ENCODE assay signal across 8 cellular contexts in the genomic region with DNA sequence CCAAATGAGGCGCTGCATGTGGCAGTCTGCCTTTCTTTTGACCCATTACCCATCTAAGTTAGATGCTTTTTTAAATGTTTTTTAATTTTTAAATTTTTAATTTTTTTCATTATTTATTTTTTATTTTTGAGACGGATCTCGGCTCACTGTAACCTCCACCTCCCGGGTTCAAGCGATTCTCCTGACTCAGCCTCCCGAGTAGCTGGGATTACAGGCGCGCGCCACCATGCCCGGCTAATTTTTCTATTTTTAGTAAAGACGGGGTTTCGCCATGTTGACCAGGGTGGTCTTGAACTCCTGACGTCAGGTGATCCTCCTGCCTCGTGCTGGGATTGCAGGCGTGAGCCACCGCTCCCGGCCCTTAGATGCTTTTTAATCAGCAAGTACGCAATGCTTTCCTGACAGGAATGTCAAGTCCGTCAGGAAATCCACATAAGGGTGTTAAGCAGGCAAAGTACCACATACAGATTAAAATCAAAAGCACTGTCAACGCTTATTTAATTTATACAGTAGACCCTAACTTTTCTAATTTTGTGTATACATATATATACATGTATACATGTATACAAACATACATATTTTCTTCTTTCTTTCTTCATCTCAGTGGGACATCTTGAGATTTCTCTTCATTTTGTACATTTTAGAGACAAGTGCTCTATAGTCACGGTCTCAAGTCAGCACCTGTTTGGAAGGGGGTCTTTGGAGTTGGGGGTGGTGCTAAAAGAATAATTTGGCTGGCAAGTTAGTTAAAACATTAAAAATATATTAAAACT. TPM values are rescaled to one million over a fixed set of nuclear protein-coding genes. Genes with fewer than 3 reads are reported as not detected.
DNase-seq lines count a peak whose midpoint lies in the region; ATAC-seq and TF ChIP-seq lines count a peak whose summit lies in the region.

No MANE protein-coding gene starts in this region.

- H3K4me3 Mint-ChIP-seq in endodermal cell = peak overlapping the region; percentile 84

- peaks cover 9% of the 10 kb centered on the region for H3K36me3 Mint-ChIP-seq in endodermal cell (ENCODE audit: low read depth)

- TF ChIP-seq CTCF in GM12864 (IDR thresholded peaks at IDR 0.05; ENCODE audit: low read depth, low read length, missing control alignments) (no peak), endodermal cell (conservative IDR thresholded peaks at IDR 0.05) (no peak)

- no peak overlapping the region for H3K9ac ChIP-seq in endodermal cell (ENCODE audit: extremely low read depth, low read length, poor library complexity, severe bottlenecking)

- DNase-seq in GM12864 (ENCODE audit: low read depth) (peak; percentile 49), NCI-H2171 treated with DMSO at 0.1 percent for 48 hours (lab: John Stamatoyannopoulos, UW) (peak; percentile 63), endodermal cell (peak; percentile 78), myocyte (ENCODE audit: low read depth) (peak; percentile 84), posterior vena cava (ENCODE audit: low spot score) (no peak)
- peak; percentile 56 for DNase-seq in activated CD4-positive, alpha-beta T cell treated with anti-CD3 and anti-CD28 coated beads for 48 hours

- H3K9me3 Mint-ChIP-seq in endodermal cell = peaks cover 3% of the 10 kb centered on the region

- peaks cover 14% of the 10 kb centered on the region for H3K4me1 Mint-ChIP-seq in endodermal cell

- H3K27me3 ChIP-seq in endodermal cell (ENCODE audit: control insufficient read depth, insufficient read depth, low read length, poor library complexity, severe bottlenecking) = no peaks in the 10 kb centered on the region
- peaks cover 11% of the 10 kb centered on the region for H3K27me3 ChIP-seq in thymus (ENCODE audit: control insufficient read depth, insufficient read depth)

- WGBS in endodermal cell (ENCODE audit: insufficient coverage in 1 of 2, insufficient read length in 1 of 2), 2 experiments = 55 to 58% methylated on average over 15 to 19 of the region's 21 CpGs
- 17% methylated on average over 21 of the region's 21 CpGs for WGBS in thymus

- peaks cover 2% of the 10 kb centered on the region for H3K27me3 Mint-ChIP-seq in endodermal cell (ENCODE audit: insufficient read depth)

- ATAC-seq in GM21447 (IDR thresholded peaks at IDR 0.05; ENCODE audit: unreplicated experiment) = no peak

- no peak overlapping the region for H3K27ac ChIP-seq in endodermal cell (ENCODE audit: low read depth, low read length)
- peak overlapping the region; percentile 62 for H3K27ac ChIP-seq in thymus (ENCODE audit: low read depth)

- intact Hi-C loops in posterior vena cava (cut with DNase I) = loop anchor here in 1 of 2 donors (1.0 kb wide), 1 partner anchor 66 kb away; no protein-coding TSS in a partner anchor

- H3K36me3 ChIP-seq in endodermal cell (ENCODE audit: control insufficient read depth, insufficient read depth, low read length) (no peaks in the 10 kb centered on the region), thymus (ENCODE audit: control insufficient read depth, insufficient read depth) (no peaks in the 10 kb centered on the region)

- H3K4me1 ChIP-seq in endodermal cell (ENCODE audit: control insufficient read depth, insufficient read depth, low read length) (no peaks in the 10 kb centered on the region), thymus (ENCODE audit: control insufficient read depth, insufficient read depth, low read length) (no peaks in the 10 kb centered on the region)

- no peak overlapping the region for H3K27ac Mint-ChIP-seq in endodermal cell

- H3K4me3 ChIP-seq in GM12864 (ENCODE audit: low read depth, low read length) (peak overlapping the region; percentile 47), endodermal cell (ENCODE audit: low read length) (peak overlapping the region; percentile 46), thymus (ENCODE audit: low read length) (peak overlapping the region; percentile 14)

- H3K9me3 ChIP-seq in endodermal cell (ENCODE audit: control insufficient read depth, low read length) (no peaks in the 10 kb centered on the region), thymus (ENCODE audit: control insufficient read depth) (no peaks in the 10 kb centered on the region)

RNA-seq across cellular contexts. Expression of gene GSTA4, which starts 1.0 kb away (rescaled TPM):
- total RNA-seq in endodermal cell = 10 to 100 TPM; 22.0 to 36.1 TPM
- 91.0 TPM for polyA plus RNA-seq in endodermal cell (2013, experiment 1 of 2)
- 77.5 TPM for polyA plus RNA-seq in endodermal cell (2013, experiment 2 of 2)
- total RNA-seq in myocyte = 40.1 and 40.6 TPM in 2 replicates
- polyA plus RNA-seq in myocyte (2012) = 34.4 TPM
- polyA plus RNA-seq in thymus = 29.3 TPM
- total RNA-seq in posterior vena cava = 10 to 100 TPM; 13.1 to 26.2 TPM
